ENCODE assay signal across 34 cellular contexts in the genomic region with DNA sequence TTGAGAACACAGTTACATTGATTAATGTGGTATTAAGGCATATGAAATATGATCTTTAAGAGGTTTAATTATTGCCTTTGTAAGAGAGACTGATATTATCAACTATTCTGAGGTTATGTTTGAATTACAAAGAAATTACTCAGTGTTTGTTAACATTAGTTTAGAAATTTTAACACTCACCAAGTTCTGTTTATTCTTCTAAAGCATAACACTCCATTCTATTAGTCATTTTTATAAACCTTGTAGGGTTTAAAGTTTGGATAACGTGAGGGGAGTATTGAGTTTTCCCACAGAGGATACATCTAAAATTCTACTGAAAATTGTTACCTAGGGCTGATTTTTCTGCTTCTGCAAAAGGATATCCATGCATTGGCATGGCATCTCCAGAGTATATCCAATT. TPM values are rescaled to one million over a fixed set of nuclear protein-coding genes. Genes with fewer than 3 reads are reported as not detected.
"Had no signal": no experiment of that assay in that cellular context is flagged by ENCODE, and none has a peak within 500 bp of the region (broad histone marks: within the 10 kb centered on the region; RNA-seq: fewer than 3 reads in every experiment).

No MANE protein-coding gene starts in this region.

- FAIRE-seq: bronchial epithelial cell, TTC549 had no signal

- H3K4me3 ChIP-seq: adrenal gland, cardiac muscle cell had no signal

- H3K36me3 ChIP-seq: adrenal gland, cardiac muscle cell had no signal

- H3K4me1 ChIP-seq: adrenal gland had no signal

- ATAC-seq: activated CD8-positive, alpha-beta T cell treated with anti-CD3 and anti-CD28 coated beads for 36 hours; activated naive CD4-positive, alpha-beta T cell treated with anti-CD3 and anti-CD28 coated beads, Interleukin-2, amount 50 U/mL, for 72 hours; activated T-cell treated with anti-CD3 and anti-CD28 coated beads, Interleukin-2, amount 50 U/mL, for 4 hours; activated T-cell treated with anti-CD3 and anti-CD28 coated beads, Interleukin-2, amount 50 U/mL, for 72 hours; activated T-helper 17 cell treated with anti-CD3 and anti-CD28 coated beads, Interleukin-2, amount 50 U/mL, for 72 hours had no signal

- H3K9me3 ChIP-seq: adrenal gland had no signal

- H3K27me3 ChIP-seq: adrenal gland, cardiac muscle cell had no signal

- H3K27ac ChIP-seq: adrenal gland, cardiac muscle cell, VCaP had no signal

- DNase-seq: activated B cell treated with CpG ODN at 0.5 μM for 24 hours; activated CD4-positive, alpha-beta memory T cell treated with anti-CD3 and anti-CD28 coated beads for 36 hours; activated CD4-positive, alpha-beta T cell treated with anti-CD3 and anti-CD28 coated beads for 4 hours; activated CD4-positive, alpha-beta T cell treated with anti-CD3 and anti-CD28 coated beads, Interleukin-2, amount 10 ng/mL, durations not matched to agents 24 days and 14 days; activated CD4-positive, alpha-beta T cell treated with anti-CD3 and anti-CD28 coated beads, Interleukin-2, amount 50 U/mL, for 1 hour; activated CD4-positive, alpha-beta T cell treated with anti-CD3 and anti-CD28 coated beads, Interleukin-2, amount 50 U/mL, for 4 hours; activated CD4-positive, CD25-positive, alpha-beta regulatory T cell treated with anti-CD3 and anti-CD28 coated beads, Interleukin-2, amount 50 U/mL, for 72 hours; activated CD8-positive, alpha-beta memory T cell treated with anti-CD3 and anti-CD28 coated beads, Interleukin-2, amount 50 U/mL, for 4 hours; activated CD8-positive, alpha-beta T cell treated with anti-CD3 and anti-CD28 coated beads for 36 hours; activated effector memory CD4-positive, alpha-beta T cell treated with anti-CD3 and anti-CD28 coated beads, Interleukin-2, amount 50 U/mL, for 16 hours; activated gamma-delta T cell treated with Interleukin-2 at 50 U/mL for 16 hours; activated naive CD4-positive, alpha-beta T cell; activated naive CD4-positive, alpha-beta T cell treated with anti-CD3 and anti-CD28 coated beads for 36 hours; activated naive CD4-positive, alpha-beta T cell treated with anti-CD3 and anti-CD28 coated beads, Interleukin-2, amount 50 U/mL, for 16 hours; activated naive CD8-positive, alpha-beta T cell treated with anti-CD3 and anti-CD28 coated beads for 36 hours; activated T-cell treated with anti-CD3 and anti-CD28 coated beads for 4 hours; activated T-cell treated with anti-CD3 and anti-CD28 coated beads, Interleukin-2, amount 50 U/mL, for 1 hour; activated T-cell treated with anti-CD3 and anti-CD28 coated beads, Interleukin-2, amount 50 U/mL, for 4 hours; activated T-cell treated with anti-CD3 and anti-CD28 coated beads, Interleukin-2, amount 50 U/mL, for 72 hours; adrenal gland; amniotic stem cell; aorta; central memory CD4-positive, alpha-beta T cell; T-helper 1 cell; T-helper 2 cell; T-helper 9 cell had no signal

RNA-seq across cellular contexts. Expression of a gene that starts 7.7 kb away (rescaled TPM):
- total RNA-seq: activated B cell treated with CpG ODN at 0.5 μM for 24 hours; activated CD4-positive, alpha-beta memory T cell treated with anti-CD3 and anti-CD28 coated beads for 36 hours; activated CD4-positive, alpha-beta T cell treated with anti-CD3 and anti-CD28 coated beads, Interleukin-2, amount 10 ng/mL, durations not matched to agents 24 days and 14 days; activated CD8-positive, alpha-beta memory T cell treated with anti-CD3 and anti-CD28 coated beads for 36 hours; activated CD8-positive, alpha-beta T cell treated with anti-CD3 and anti-CD28 coated beads for 36 hours; activated naive CD4-positive, alpha-beta T cell treated with anti-CD3 and anti-CD28 coated beads for 36 hours; activated naive CD4-positive, alpha-beta T cell treated with anti-CD3 and anti-CD28 coated beads, Interleukin-2, amount 50 U/mL, for 72 hours; activated naive CD8-positive, alpha-beta T cell treated with anti-CD3 and anti-CD28 coated beads for 36 hours; activated T-cell treated with anti-CD3 and anti-CD28 coated beads, Interleukin-2, amount 50 U/mL, for 4 hours; activated T-cell treated with anti-CD3 and anti-CD28 coated beads, Interleukin-2, amount 50 U/mL, for 72 hours; activated T-helper 1 cell treated with anti-CD3 and anti-CD28 coated beads, Interleukin-12 subunit alpha, Interleukin-12 subunit beta, Interleukin-2, Interleukin-4 antibody, amounts not matched to agents 30 ng/mL and 10 ng/mL and 1 ng/mL, durations not matched to agents 14 hours and 24 hours and 36 hours; activated T-helper 17 cell treated with anti-CD3 and anti-CD28 coated beads, Interleukin-2, amount 50 U/mL, for 72 hours; cardiac muscle cell had no signal
- polyA plus RNA-seq: aorta had no signal
